Comparison of ENCODE assay signal across 9 cellular contexts in genomic region chr5:62460578-62460983, GRCh38. TPM values are rescaled to one million over a fixed set of nuclear protein-coding genes. Genes with fewer than 3 reads are reported as not detected.
DNase-seq lines count a peak whose midpoint lies in the region; ATAC-seq and TF ChIP-seq lines count a peak whose summit lies in the region.
"Had no signal": no experiment of that assay in that cellular context is flagged by ENCODE, and none has a peak within 500 bp of the region (broad histone marks: within the 10 kb centered on the region; RNA-seq: fewer than 3 reads in every experiment).

No MANE protein-coding gene starts in this region.

- no peaks in the 10 kb centered on the region for H3K36me3 ChIP-seq in mucosa of descending colon (ENCODE audit: low read depth)

- H3K27ac ChIP-seq in dorsolateral prefrontal cortex = no peak overlapping the region

- DNase-seq in ELR (ENCODE audit: low read depth) = peak; percentile 67
- peak; percentile 40 for DNase-seq in NOMO-1 treated with DMSO at 0.1 percent for 48 hours (lab: John Stamatoyannopoulos, UW; ENCODE audit: unreplicated experiment)
- DNase-seq in dorsolateral prefrontal cortex = no peak
- peak in 1 of 3 donors; percentile 6 for DNase-seq in mucosa of descending colon
- DNase-seq in NCI-H1092 treated with DMSO at 0.1 percent for 48 hours (lab: John Stamatoyannopoulos, UW) = no peak
- DNase-seq in stimulated activated CD4-positive, alpha-beta T cell treated with anti-CD3 and anti-CD28 coated beads, Interleukin-2, amount 100 ng/mL, for 24 hours = no peak
- DNase-seq: activated naive CD8-positive, alpha-beta T cell treated with anti-CD3 and anti-CD28 coated beads, Interleukin-2, amount 10 ng/mL, durations not matched to agents 7 days and 5 days had no signal

- H3K4me3 ChIP-seq in dorsolateral prefrontal cortex (no peak overlapping the region), mucosa of descending colon (no peak overlapping the region)

- intact Hi-C loops in dorsolateral prefrontal cortex (cut with DNase I) = loop anchor here in 1 of 2 donors (5.0 kb wide), 1 partner anchor 317 kb away; no protein-coding TSS in a partner anchor
- intact Hi-C loops in mucosa of descending colon (cut with DNase I, micrococcal nuclease) = loop anchor here (5.0 to 10.0 kb wide), 2 partner anchors 314 to 317 kb away; no protein-coding TSS in a partner anchor

- TF ChIP-seq CTCF in dorsolateral prefrontal cortex (IDR thresholded peaks at IDR 0.05 in 54 of 56, conservative IDR thresholded peaks at IDR 0.05 in 2 of 56; ENCODE audit: low read depth in 1 of 56, partially characterized antibody in 56 of 56) (peak; percentile 46 to 91 (median 79)), mucosa of descending colon (IDR thresholded peaks at IDR 0.05) (peak; percentile 54)

- H3K4me1 ChIP-seq in mucosa of descending colon (ENCODE audit: low read depth) = no peaks in the 10 kb centered on the region

- ATAC-seq in GM19395 (IDR thresholded peaks at IDR 0.05; ENCODE audit: unreplicated experiment) = peak; percentile 89
- ATAC-seq in HG03280 (IDR thresholded peaks at IDR 0.05; ENCODE audit: unreplicated experiment) = peak; percentile 89
- no peak for ATAC-seq in mucosa of descending colon

- H3K9me3 ChIP-seq in mucosa of descending colon = no peaks in the 10 kb centered on the region

- H3K27me3 ChIP-seq in dorsolateral prefrontal cortex = no peaks in the 10 kb centered on the region

RNA-seq across cellular contexts. Expression of gene IPO11, which starts 48.0 kb away (rescaled TPM):
- total RNA-seq in dorsolateral prefrontal cortex (10 to 100 TPM; 28.9 to 55.7 (median 43.3) TPM), mucosa of descending colon (10 to 100 TPM; 17.6 to 21.9 (median 18.5) TPM)

RNA-seq across cellular contexts. Expression of gene DIMT1, which starts 56.9 kb away (rescaled TPM):
- total RNA-seq in dorsolateral prefrontal cortex = 10 to 100 TPM in 112 of 120 experiments, 1 to 10 TPM in 8; 6.4 to 20.5 (median 13.4) TPM
- 10 to 100 TPM in 2 of 3 donors, 1 to 10 TPM in 1; 8.8 to 19.7 (median 14.6) TPM for total RNA-seq in mucosa of descending colon

Comparison
In these comparisons a context has a peak if more than half of its experiments do, and no peak if none do; other contexts are left out.
1. DNase-seq: peak in ELR (single experiment) and NOMO-1 treated with DMSO at 0.1 percent for 48 hours (single experiment); none in dorsolateral prefrontal cortex (0 of 10), NCI-H1092 treated with DMSO at 0.1 percent for 48 hours (single experiment) and stimulated activated CD4-positive, alpha-beta T cell treated with anti-CD3 and anti-CD28 coated beads, Interleukin-2, amount 100 ng/mL, for 24 hours (0 of 2).